Comparison of ENCODE assay signal across 8 cellular contexts in genomic region chr19:19064811-19065745, GRCh38. TPM values are rescaled to one million over a fixed set of nuclear protein-coding genes. Genes with fewer than 3 reads are reported as not detected.
A peak's percentile ranks its signal among the peaks of the same experiment; 100 is the strongest.
DNase-seq lines count a peak whose midpoint lies in the region; ATAC-seq and TF ChIP-seq lines count a peak whose summit lies in the region.

No MANE protein-coding gene starts in this region.

- WGBS in liver: 1% methylated on average over 25 of the region's 25 CpGs

- H3K9me3 ChIP-seq in liver (ENCODE audit: control insufficient read depth in 4 of 4, low read length in 3 of 4): no peaks in the 10 kb centered on the region

- H3K36me3 ChIP-seq in liver (ENCODE audit: control insufficient read depth in 4 of 4, insufficient read depth in 3 of 4, low read depth in 1 of 4, low read length in 3 of 4): peaks cover 0 to 4% (median 0%) of the 10 kb centered on the region in 4 donors

- peak overlapping the region; percentile 62 to 90 (median 89) for H3K27ac Mint-ChIP-seq in brain
- peak overlapping the region; percentile 89 for H3K27ac Mint-ChIP-seq in stimulated activated naive B cell treated with anti-CD40 and anti-IgM and Interleukin-4, amounts not matched to agents 10 μg/mL and 1 μg/mL and 100 μg/mL, for 72 hours

- no peaks in the 10 kb centered on the region for H3K27me3 ChIP-seq in liver (ENCODE audit: control insufficient read depth in 4 of 4, insufficient read depth in 4 of 4, low read length in 3 of 4)

- peak overlapping the region; percentile 86 to 89 (median 86) for H3K4me3 Mint-ChIP-seq in brain
- peak overlapping the region; percentile 90 to 92 for H3K4me3 Mint-ChIP-seq in stimulated activated naive B cell treated with anti-CD40 and anti-IgM and Interleukin-4, amounts not matched to agents 10 μg/mL and 1 μg/mL and 100 μg/mL, for 72 hours

- TF ChIP-seq RAD21 in liver (IDR thresholded peaks at IDR 0.05): no peak

- peak overlapping the region; percentile 71 to 77 for H3K27ac ChIP-seq in liver (ENCODE audit: low read depth in 1 of 2, low read length in 2 of 2)

- no peak for TF ChIP-seq CTCF in GM12875 (IDR thresholded peaks at IDR 0.05; ENCODE audit: borderline replicate concordance, insufficient read depth, low read depth, low read length)
- TF ChIP-seq CTCF in brain (conservative IDR thresholded peaks at IDR 0.05): no peak
- TF ChIP-seq CTCF in liver (IDR thresholded peaks at IDR 0.05; ENCODE audit: low read depth, low read length, missing input control): no peak

- peaks cover under 1% of the 10 kb centered on the region for H3K36me3 Mint-ChIP-seq in brain
- peaks cover 1 to 11% of the 10 kb centered on the region in 2 donors for H3K36me3 Mint-ChIP-seq in stimulated activated naive B cell treated with anti-CD40 and anti-IgM and Interleukin-4, amounts not matched to agents 10 μg/mL and 1 μg/mL and 100 μg/mL, for 72 hours

- no peaks in the 10 kb centered on the region for H3K27me3 Mint-ChIP-seq in brain
- H3K27me3 Mint-ChIP-seq in stimulated activated naive B cell treated with anti-CD40 and anti-IgM and Interleukin-4, amounts not matched to agents 10 μg/mL and 1 μg/mL and 100 μg/mL, for 72 hours: no peaks in the 10 kb centered on the region

- peak; percentile 24 for DNase-seq in OCI-M1 (lab: John Stamatoyannopoulos, UW)
- DNase-seq in stimulated activated naive B cell treated with anti-CD40 and anti-IgM and Interleukin-4, amounts not matched to agents 10 μg/mL and 1 μg/mL and 100 μg/mL, for 72 hours: peak; percentile 38

- peak overlapping the region; percentile 62 for H3K4me3 ChIP-seq in GM12875 (ENCODE audit: low read depth, low read length)
- peak overlapping the region; percentile 77 to 79 (median 77) for H3K4me3 ChIP-seq in liver (ENCODE audit: low read depth in 1 of 3, low read length in 3 of 3)

- H3K4me1 ChIP-seq in liver (ENCODE audit: control insufficient read depth in 4 of 4, insufficient read depth in 4 of 4, low read length in 3 of 4): peaks cover 12 to 71% (median 56%) of the 10 kb centered on the region in 4 donors

- H3K4me1 Mint-ChIP-seq in brain: peaks cover 46% of the 10 kb centered on the region
- peaks cover 20 to 55% of the 10 kb centered on the region in 2 donors for H3K4me1 Mint-ChIP-seq in stimulated activated naive B cell treated with anti-CD40 and anti-IgM and Interleukin-4, amounts not matched to agents 10 μg/mL and 1 μg/mL and 100 μg/mL, for 72 hours

- H3K9ac ChIP-seq in liver (ENCODE audit: low read depth in 1 of 2, low read length in 2 of 2): peak overlapping the region; percentile 68 to 80

- no peak for ATAC-seq in stimulated activated naive B cell treated with anti-CD40 and anti-IgM and Interleukin-4, amounts not matched to agents 10 μg/mL and 1 μg/mL and 100 μg/mL, for 72 hours (replicated peaks)
- no peak for ATAC-seq in HG02678 (IDR thresholded peaks at IDR 0.05; ENCODE audit: unreplicated experiment)
- no peak for ATAC-seq in HG03175 (IDR thresholded peaks at IDR 0.05; ENCODE audit: unreplicated experiment)
- ATAC-seq in HG02763 (IDR thresholded peaks at IDR 0.05; ENCODE audit: unreplicated experiment): no peak

- no peaks in the 10 kb centered on the region for H3K9me3 Mint-ChIP-seq in brain
- no peaks in the 10 kb centered on the region for H3K9me3 Mint-ChIP-seq in stimulated activated naive B cell treated with anti-CD40 and anti-IgM and Interleukin-4, amounts not matched to agents 10 μg/mL and 1 μg/mL and 100 μg/mL, for 72 hours

TF ChIP-seq in liver, 16 proteins besides CTCF, POLR2A, EP300 and RAD21:
- TF ChIP-seq, protein P1, sequence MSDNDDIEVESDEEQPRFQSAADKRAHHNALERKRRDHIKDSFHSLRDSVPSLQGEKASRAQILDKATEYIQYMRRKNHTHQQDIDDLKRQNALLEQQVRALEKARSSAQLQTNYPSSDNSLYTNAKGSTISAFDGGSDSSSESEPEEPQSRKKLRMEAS (IDR thresholded peaks at IDR 0.05): no peak
- TF ChIP-seq EGR1 (IDR thresholded peaks at IDR 0.05; ENCODE audit: low read depth in 2 of 2): no peak
- TF ChIP-seq NR2F2 (IDR thresholded peaks at IDR 0.05): no peak
- no peak for TF ChIP-seq TAF1 (conservative IDR thresholded peaks at IDR 0.05)
- TF ChIP-seq GABPA (IDR thresholded peaks at IDR 0.05 in 1 of 2, conservative IDR thresholded peaks at IDR 0.05 in 1 of 2): no peak
- no peak for TF ChIP-seq FOXA2 (IDR thresholded peaks at IDR 0.05)
- TF ChIP-seq, protein P2, sequence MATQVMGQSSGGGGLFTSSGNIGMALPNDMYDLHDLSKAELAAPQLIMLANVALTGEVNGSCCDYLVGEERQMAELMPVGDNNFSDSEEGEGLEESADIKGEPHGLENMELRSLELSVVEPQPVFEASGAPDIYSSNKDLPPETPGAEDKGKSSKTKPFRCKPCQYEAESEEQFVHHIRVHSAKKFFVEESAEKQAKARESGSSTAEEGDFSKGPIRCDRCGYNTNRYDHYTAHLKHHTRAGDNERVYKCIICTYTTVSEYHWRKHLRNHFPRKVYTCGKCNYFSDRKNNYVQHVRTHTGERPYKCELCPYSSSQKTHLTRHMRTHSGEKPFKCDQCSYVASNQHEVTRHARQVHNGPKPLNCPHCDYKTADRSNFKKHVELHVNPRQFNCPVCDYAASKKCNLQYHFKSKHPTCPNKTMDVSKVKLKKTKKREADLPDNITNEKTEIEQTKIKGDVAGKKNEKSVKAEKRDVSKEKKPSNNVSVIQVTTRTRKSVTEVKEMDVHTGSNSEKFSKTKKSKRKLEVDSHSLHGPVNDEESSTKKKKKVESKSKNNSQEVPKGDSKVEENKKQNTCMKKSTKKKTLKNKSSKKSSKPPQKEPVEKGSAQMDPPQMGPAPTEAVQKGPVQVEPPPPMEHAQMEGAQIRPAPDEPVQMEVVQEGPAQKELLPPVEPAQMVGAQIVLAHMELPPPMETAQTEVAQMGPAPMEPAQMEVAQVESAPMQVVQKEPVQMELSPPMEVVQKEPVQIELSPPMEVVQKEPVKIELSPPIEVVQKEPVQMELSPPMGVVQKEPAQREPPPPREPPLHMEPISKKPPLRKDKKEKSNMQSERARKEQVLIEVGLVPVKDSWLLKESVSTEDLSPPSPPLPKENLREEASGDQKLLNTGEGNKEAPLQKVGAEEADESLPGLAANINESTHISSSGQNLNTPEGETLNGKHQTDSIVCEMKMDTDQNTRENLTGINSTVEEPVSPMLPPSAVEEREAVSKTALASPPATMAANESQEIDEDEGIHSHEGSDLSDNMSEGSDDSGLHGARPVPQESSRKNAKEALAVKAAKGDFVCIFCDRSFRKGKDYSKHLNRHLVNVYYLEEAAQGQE (IDR thresholded peaks at IDR 0.05): no peak
- TF ChIP-seq, protein P3, sequence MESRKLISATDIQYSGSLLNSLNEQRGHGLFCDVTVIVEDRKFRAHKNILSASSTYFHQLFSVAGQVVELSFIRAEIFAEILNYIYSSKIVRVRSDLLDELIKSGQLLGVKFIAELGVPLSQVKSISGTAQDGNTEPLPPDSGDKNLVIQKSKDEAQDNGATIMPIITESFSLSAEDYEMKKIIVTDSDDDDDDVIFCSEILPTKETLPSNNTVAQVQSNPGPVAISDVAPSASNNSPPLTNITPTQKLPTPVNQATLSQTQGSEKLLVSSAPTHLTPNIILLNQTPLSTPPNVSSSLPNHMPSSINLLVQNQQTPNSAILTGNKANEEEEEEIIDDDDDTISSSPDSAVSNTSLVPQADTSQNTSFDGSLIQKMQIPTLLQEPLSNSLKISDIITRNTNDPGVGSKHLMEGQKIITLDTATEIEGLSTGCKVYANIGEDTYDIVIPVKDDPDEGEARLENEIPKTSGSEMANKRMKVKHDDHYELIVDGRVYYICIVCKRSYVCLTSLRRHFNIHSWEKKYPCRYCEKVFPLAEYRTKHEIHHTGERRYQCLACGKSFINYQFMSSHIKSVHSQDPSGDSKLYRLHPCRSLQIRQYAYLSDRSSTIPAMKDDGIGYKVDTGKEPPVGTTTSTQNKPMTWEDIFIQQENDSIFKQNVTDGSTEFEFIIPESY (IDR thresholded peaks at IDR 0.05): no peak

RNA-seq across cellular contexts. Expression of gene SLC25A42, which starts 1.3 kb away (rescaled TPM):
- polyA plus RNA-seq in brain (ENCODE audit: insufficient read depth, low read depth, low replicate concordance): 9.5 TPM
- total RNA-seq in liver: 10 to 100 TPM; 24.7 to 79.7 TPM
- 10 to 100 TPM; 40.7 to 89.6 TPM for polyA plus RNA-seq in liver

RNA-seq across cellular contexts. Expression of gene ARMC6, which starts 31.7 kb away (rescaled TPM):
- 39.3 TPM for polyA plus RNA-seq in brain (ENCODE audit: insufficient read depth, low read depth, low replicate concordance)
- 10 to 100 TPM; 28.7 to 31.2 TPM for total RNA-seq in liver
- polyA plus RNA-seq in liver: 10 to 100 TPM; 23.9 to 38.3 TPM

RNA-seq across cellular contexts. Expression of gene SUGP2, which starts 31.8 kb away (rescaled TPM):
- polyA plus RNA-seq in brain (ENCODE audit: insufficient read depth, low read depth, low replicate concordance) (59.2 TPM), liver (10 to 100 TPM in 1 of 2 donors, 1 to 10 TPM in 1; 9.6 to 19.7 TPM)
- total RNA-seq in liver: 10 to 100 TPM; 18.7 to 29.0 TPM
